ENCODE assay signal across 9 cellular contexts in genomic region chr5:50745221-50745620, GRCh38.
A peak's percentile ranks its signal among the peaks of the same experiment; 100 is the strongest.
DNase-seq lines count a peak whose midpoint lies in the region; TF ChIP-seq lines count a peak whose summit lies in the region.
"Had no signal": no experiment of that assay in that cellular context is flagged by ENCODE, and none has a peak within 500 bp of the region (broad histone marks: within the 10 kb centered on the region; RNA-seq: fewer than 3 reads in every experiment).

No MANE protein-coding gene starts in this region.

- POLR2A ChIA-PET in A673 (lab: Charles Lee; ENCODE audit: low non-redundant PET), result no interaction called here

- intact Hi-C loops in A673 (cut with micrococcal nuclease; ENCODE audit: unreplicated experiment), result loop anchor here (5.0 kb wide), 1 partner anchor 78 kb away; the partner anchor contains the start of gene PARP8
- intact Hi-C loops in activated T-helper 1 cell treated with anti-CD3 and anti-CD28 coated beads, Interleukin-12 subunit alpha, Interleukin-12 subunit beta, Interleukin-2, Interleukin-4 antibody, amounts not matched to agents 30 ng/mL and 10 ng/mL and 1 ng/mL, durations not matched to agents 14 hours and 24 hours and 36 hours (cut with micrococcal nuclease), result loop anchor here (1.0 kb wide), 1 partner anchor 34 kb away; no protein-coding TSS in a partner anchor

- H3K9ac ChIP-seq in GM23248 (peak overlapping the region; percentile 31; the same call in 1 of the 2 replicates), mucosa of stomach (ENCODE audit: low read length) (peak overlapping the region; percentile 22)

- in situ Hi-C loops in GM23248 (cut with MboI), result no loop called here

- H3K4me3 ChIP-seq in A673 (ENCODE audit: low read depth, low read length, poor library complexity, severe bottlenecking) (peak overlapping the region; percentile 26), GM23248 (peak overlapping the region; percentile 66), mucosa of stomach (ENCODE audit: low read length) (peak overlapping the region; percentile 14)
- H3K4me3 ChIP-seq: SJCRH30 had no signal

- peaks cover 21% of the 10 kb centered on the region for H3K36me3 Mint-ChIP-seq in activated T-helper 1 cell treated with anti-CD3 and anti-CD28 coated beads, Interleukin-12 subunit alpha, Interleukin-12 subunit beta, Interleukin-2, Interleukin-4 antibody, amounts not matched to agents 30 ng/mL and 10 ng/mL and 1 ng/mL, durations not matched to agents 14 hours and 24 hours and 36 hours (ENCODE audit: low read depth)

- peaks cover 3% of the 10 kb centered on the region for H3K4me1 ChIP-seq in A673 (ENCODE audit: insufficient read depth, low read length, poor library complexity, severe bottlenecking)
- H3K4me1 ChIP-seq in GM23248 (ENCODE audit: insufficient read depth), result peaks cover 5% of the 10 kb centered on the region; the same call in 1 of the 2 replicates
- peaks cover 24% of the 10 kb centered on the region for H3K4me1 ChIP-seq in mucosa of stomach (ENCODE audit: control insufficient read depth, insufficient read depth, low read length)
- H3K4me1 ChIP-seq: SJCRH30 had no signal

- no peak for TF ChIP-seq CTCF in A673 (conservative IDR thresholded peaks at IDR 0.05; ENCODE audit: low read depth, low read length)

- H2AFZ ChIP-seq in GM23248, result peak overlapping the region; percentile 64

- H3K9me2 ChIP-seq in GM23248 (ENCODE audit: insufficient read depth), result no peaks in the 10 kb centered on the region

- 47 to 50% methylated on average over 1 of the region's 1 CpG for WGBS in GM23248 (ENCODE audit: low coverage in 1 of 2, low lambda C conversion rate in 2 of 2, missing lambda C conversion rate in 2 of 2), 2 experiments

- no peaks in the 10 kb centered on the region for H3K27me3 ChIP-seq in A673 (replicated peaks; ENCODE audit: insufficient read depth, low read depth, low read length, poor library complexity)
- H3K27me3 ChIP-seq in GM23248 (replicated peaks; ENCODE audit: insufficient read depth), result no peaks in the 10 kb centered on the region
- no peaks in the 10 kb centered on the region for H3K27me3 ChIP-seq in mucosa of stomach (ENCODE audit: control insufficient read depth, insufficient read depth, low read length)
- H3K27me3 ChIP-seq: SJCRH30 had no signal

- H3K27ac ChIP-seq in A673 (ENCODE audit: low read depth, low read length, poor library complexity, severe bottlenecking) (no peak overlapping the region), GM23248 (0 out of 2 replicates have a peak overlapping the region, but pooled peaks have one; percentile 28)
- H3K27ac ChIP-seq: SJCRH30 had no signal

- H3K4me2 ChIP-seq in GM23248 (ENCODE audit: unreplicated experiment), result peak overlapping the region; percentile 71

- H3K4me3 Mint-ChIP-seq in activated T-helper 1 cell treated with anti-CD3 and anti-CD28 coated beads, Interleukin-12 subunit alpha, Interleukin-12 subunit beta, Interleukin-2, Interleukin-4 antibody, amounts not matched to agents 30 ng/mL and 10 ng/mL and 1 ng/mL, durations not matched to agents 14 hours and 24 hours and 36 hours, result peak overlapping the region; percentile 79

- H3K9me3 Mint-ChIP-seq in activated T-helper 1 cell treated with anti-CD3 and anti-CD28 coated beads, Interleukin-12 subunit alpha, Interleukin-12 subunit beta, Interleukin-2, Interleukin-4 antibody, amounts not matched to agents 30 ng/mL and 10 ng/mL and 1 ng/mL, durations not matched to agents 14 hours and 24 hours and 36 hours, result no peaks in the 10 kb centered on the region

- no peaks in the 10 kb centered on the region for H3K79me2 ChIP-seq in GM23248 (ENCODE audit: insufficient read depth)

- no peaks in the 10 kb centered on the region for H3K36me3 ChIP-seq in A673 (ENCODE audit: insufficient read depth, low read length, poor library complexity, severe bottlenecking)
- H3K36me3 ChIP-seq in GM23248 (ENCODE audit: low read depth), result no peaks in the 10 kb centered on the region
- no peaks in the 10 kb centered on the region for H3K36me3 ChIP-seq in mucosa of stomach (ENCODE audit: control insufficient read depth, insufficient read depth, low read length)
- H3K36me3 ChIP-seq: SJCRH30 had no signal

- no peaks in the 10 kb centered on the region for H4K20me1 ChIP-seq in GM23248 (ENCODE audit: insufficient read depth)

- no TSS peak for BruUV-seq in A673 (replicated peaks; lab: Mats Ljungman, UMichigan)

- no peaks in the 10 kb centered on the region for H3K9me3 ChIP-seq in A673 (ENCODE audit: low read depth, low read length, poor library complexity, severe bottlenecking)
- no peaks in the 10 kb centered on the region for H3K9me3 ChIP-seq in GM23248 (ENCODE audit: low read depth)
- H3K9me3 ChIP-seq in mucosa of stomach (ENCODE audit: control insufficient read depth, low read length), result no peaks in the 10 kb centered on the region
- H3K9me3 ChIP-seq: SJCRH30 had no signal

- peaks cover 62% of the 10 kb centered on the region for H3K4me1 Mint-ChIP-seq in activated T-helper 1 cell treated with anti-CD3 and anti-CD28 coated beads, Interleukin-12 subunit alpha, Interleukin-12 subunit beta, Interleukin-2, Interleukin-4 antibody, amounts not matched to agents 30 ng/mL and 10 ng/mL and 1 ng/mL, durations not matched to agents 14 hours and 24 hours and 36 hours (ENCODE audit: low read depth)

- DNase-seq in A673 (ENCODE audit: low spot score) (no peak), GM23248 (no peak), DMS 273 treated with DMSO at 0.1 percent for 48 hours (lab: John Stamatoyannopoulos, UW) (no peak), NCI-H226 (no peak), superior temporal gyrus (ENCODE audit: extremely low spot score) (no peak), MV-4-11 (lab: John Stamatoyannopoulos, UW) (no peak)
- no peak for DNase-seq in activated T-helper 1 cell treated with anti-CD3 and anti-CD28 coated beads, Interleukin-12 subunit alpha, Interleukin-12 subunit beta, Interleukin-2, Interleukin-4 antibody, amounts not matched to agents 30 ng/mL and 10 ng/mL and 1 ng/mL, durations not matched to agents 14 hours and 24 hours and 36 hours (ENCODE audit: low spot score)
- DNase-seq: SJCRH30 had no signal

- peak overlapping the region; percentile 77 for H3K27ac Mint-ChIP-seq in activated T-helper 1 cell treated with anti-CD3 and anti-CD28 coated beads, Interleukin-12 subunit alpha, Interleukin-12 subunit beta, Interleukin-2, Interleukin-4 antibody, amounts not matched to agents 30 ng/mL and 10 ng/mL and 1 ng/mL, durations not matched to agents 14 hours and 24 hours and 36 hours

- no peaks in the 10 kb centered on the region for H3F3A ChIP-seq in GM23248 (ENCODE audit: insufficient read depth)

- CTCF ChIA-PET in A673 (lab: Charles Lee), result interaction anchor here (0.6 kb wide), 1 partner anchor 388 kb away, joined by 7 read pairs; no protein-coding TSS in a partner anchor

- H3K27me3 Mint-ChIP-seq in activated T-helper 1 cell treated with anti-CD3 and anti-CD28 coated beads, Interleukin-12 subunit alpha, Interleukin-12 subunit beta, Interleukin-2, Interleukin-4 antibody, amounts not matched to agents 30 ng/mL and 10 ng/mL and 1 ng/mL, durations not matched to agents 14 hours and 24 hours and 36 hours (ENCODE audit: insufficient read depth), result no peaks in the 10 kb centered on the region

Comparison
In these comparisons a context has a peak if more than half of its experiments do, and no peak if none do; other contexts are left out.
1. H3K4me3 ChIP-seq: peak in every context shown above with its lines; median percentile 66 in GM23248; 26 in A673; 14 in mucosa of stomach.